ENCODE assay signal across 8 cellular contexts in genomic region chr15:68795298-68795848, GRCh38. TPM values are rescaled to one million over a fixed set of nuclear protein-coding genes. Genes with fewer than 3 reads are reported as not detected.
DNase-seq lines count a peak whose midpoint lies in the region; ATAC-seq, FAIRE-seq and TF ChIP-seq lines count a peak whose summit lies in the region.

No MANE protein-coding gene starts in this region.

- H3K27me3 ChIP-seq in astrocyte (ENCODE audit: insufficient read depth, low read length) (no peaks in the 10 kb centered on the region), right cardiac atrium (ENCODE audit: control insufficient read depth, insufficient read depth) (no peaks in the 10 kb centered on the region), uterus (no peaks in the 10 kb centered on the region)

- WGBS in right cardiac atrium, result 3% methylated on average over 20 of the region's 20 CpGs

- H3K4me1 ChIP-seq in astrocyte (ENCODE audit: insufficient read depth, low read length) (peaks cover 24% of the 10 kb centered on the region), right cardiac atrium (ENCODE audit: control insufficient read depth, insufficient read depth, low read length) (peaks cover 63% of the 10 kb centered on the region), uterus (peaks cover 6 to 10% of the 10 kb centered on the region in 2 donors)

- peaks cover 97% of the 10 kb centered on the region for H4K20me1 ChIP-seq in astrocyte (ENCODE audit: insufficient read depth, low read length)

- no peak overlapping the region for H3K4me3 ChIP-seq in astrocyte (ENCODE audit: insufficient read depth, low read depth, low read length)
- peak overlapping the region; percentile 21 for H3K4me3 ChIP-seq in right cardiac atrium (ENCODE audit: low read length)
- H3K4me3 ChIP-seq in uterus, result peak overlapping the region in 1 of 2 donors; percentile 9

- H3K36me3 ChIP-seq in astrocyte (ENCODE audit: insufficient read depth, low read length), result no peaks in the 10 kb centered on the region
- no peaks in the 10 kb centered on the region for H3K36me3 ChIP-seq in uterus

- intact Hi-C loops in right cardiac atrium (cut with DNase I), result no loop called here
- intact Hi-C loops in uterus (cut with DNase I; ENCODE audit: low total_unique reads), result no loop called here

- POLR2A ChIA-PET in GM10248 (lab: Yijun Ruan, JAX), result interaction anchor here (0.7 to 1.9 kb wide), 3 partner anchors 10 to 658 kb away, joined by 3 to 6 read pairs (median 3); no protein-coding TSS in a partner anchor

- H3K4me3 Mint-ChIP-seq in astrocyte (ENCODE audit: unreplicated experiment), result peak overlapping the region; percentile 60
- H3K4me3 Mint-ChIP-seq in progenitor cell of endocrine pancreas (ENCODE audit: low read depth), result no peak overlapping the region

- H3K27ac ChIP-seq in astrocyte (ENCODE audit: low read depth, low read length) (peak overlapping the region; percentile 0), right cardiac atrium (ENCODE audit: low read length) (peak overlapping the region; percentile 60), uterus (peak overlapping the region; percentile 64 to 88)

- peaks cover 98% of the 10 kb centered on the region for H3K79me2 ChIP-seq in astrocyte (ENCODE audit: insufficient read depth, low read length)

- CTCF ChIA-PET in GM10248 (lab: Yijun Ruan, JAX), result interaction anchor here (0.8 to 4.0 kb wide), 12 partner anchors 9 to 489 kb away, joined by 3 to 39 read pairs (median 6); no protein-coding TSS in a partner anchor

- H3K27me3 Mint-ChIP-seq in astrocyte (ENCODE audit: low read depth, unreplicated experiment) (no peaks in the 10 kb centered on the region), progenitor cell of endocrine pancreas (no peaks in the 10 kb centered on the region)

- peak overlapping the region; percentile 71 for H3K4me2 ChIP-seq in astrocyte (ENCODE audit: low read length)

- no peaks in the 10 kb centered on the region for H3K9me3 ChIP-seq in astrocyte (ENCODE audit: insufficient read depth, low read depth, low read length)
- H3K9me3 ChIP-seq in right cardiac atrium (ENCODE audit: control insufficient read depth, low read length), result no peaks in the 10 kb centered on the region
- no peaks in the 10 kb centered on the region for H3K9me3 ChIP-seq in uterus

- H3K36me3 Mint-ChIP-seq in astrocyte (ENCODE audit: low read depth, unreplicated experiment), result peaks cover 13% of the 10 kb centered on the region
- H3K36me3 Mint-ChIP-seq in progenitor cell of endocrine pancreas (ENCODE audit: insufficient read depth), result peaks cover 4% of the 10 kb centered on the region

- FAIRE-seq in astrocyte (lab: Jason Lieb, UNC), result no peak

- H3K4me1 Mint-ChIP-seq in astrocyte (ENCODE audit: low read depth, unreplicated experiment), result peaks cover 54% of the 10 kb centered on the region
- peaks cover 63% of the 10 kb centered on the region for H3K4me1 Mint-ChIP-seq in progenitor cell of endocrine pancreas (ENCODE audit: low read depth)

- H2AFZ ChIP-seq in astrocyte (ENCODE audit: low read depth, low read length), result peak overlapping the region; percentile 39

- peak; percentile 48 for ATAC-seq in HG02885 (IDR thresholded peaks at IDR 0.05; ENCODE audit: poor library complexity, unreplicated experiment)
- peak; percentile 95 to 96 for ATAC-seq in right cardiac atrium

- H3K27ac Mint-ChIP-seq in astrocyte (ENCODE audit: unreplicated experiment) (peak overlapping the region; percentile 2), progenitor cell of endocrine pancreas (peak overlapping the region; percentile 47)

- DNase-seq in GM10248 (ENCODE audit: extremely low spot score), result peak; percentile 78
- DNase-seq in T follicular helper cell (ENCODE audit: low read depth), result peak; percentile 62
- DNase-seq in astrocyte (ENCODE audit: low read depth), result peak; percentile 74
- DNase-seq in right cardiac atrium, result peak; percentile 92 to 98 (median 96)
- peak; percentile 17 for DNase-seq in progenitor cell of endocrine pancreas (ENCODE audit: low spot score, unreplicated experiment)
- DNase-seq in uterus, result peak; percentile 81 to 85
- no peak for DNase-seq in NK-92 treated with Interleukin-12 subunit alpha and Interleukin-12 subunit beta, amount 100 ng/mL, for 24 hours (lab: John Stamatoyannopoulos, UW)

- H3K9ac ChIP-seq in astrocyte (ENCODE audit: low read length), result peak overlapping the region; percentile 44

- TF ChIP-seq POLR2A in uterus (IDR thresholded peaks at IDR 0.05), result peak; percentile 39 to 70

- TF ChIP-seq CTCF in GM10248 (IDR thresholded peaks at IDR 0.05; ENCODE audit: control extremely low read depth, extremely low read depth, low read depth, missing control alignments) (no peak), astrocyte (IDR thresholded peaks at IDR 0.05; ENCODE audit: insufficient read depth, low read depth, low read length) (no peak), progenitor cell of endocrine pancreas (IDR thresholded peaks at IDR 0.05; ENCODE audit: unreplicated experiment) (no peak), uterus (IDR thresholded peaks at IDR 0.05) (no peak)

- H3K9me3 Mint-ChIP-seq in astrocyte (ENCODE audit: unreplicated experiment) (peaks cover 1% of the 10 kb centered on the region), progenitor cell of endocrine pancreas (ENCODE audit: low read depth) (no peaks in the 10 kb centered on the region)

RNA-seq across cellular contexts. Expression of gene ANP32A, which starts 25.3 kb away (rescaled TPM):
- total RNA-seq in astrocyte (121 and 138 TPM in 2 replicates), right cardiac atrium (100 to 1,000 TPM; 104 to 145 (median 122) TPM), progenitor cell of endocrine pancreas (263 and 279 TPM in 2 replicates), uterus (100 to 1,000 TPM in 3 of 4 donors, 10 to 100 TPM in 1; 32.1 to 117 (median 105) TPM)
- 103 TPM for polyA plus RNA-seq in right cardiac atrium

Comparison
In these comparisons a context has a peak if more than half of its experiments do, and no peak if none do; other contexts are left out.
1. H3K27ac ChIP-seq: peak in every context shown above with its lines; median percentile 76 in uterus; 60 in right cardiac atrium; 0 in astrocyte.